Comparison of ENCODE assay signal across 1 cellular context in the genomic region with DNA sequence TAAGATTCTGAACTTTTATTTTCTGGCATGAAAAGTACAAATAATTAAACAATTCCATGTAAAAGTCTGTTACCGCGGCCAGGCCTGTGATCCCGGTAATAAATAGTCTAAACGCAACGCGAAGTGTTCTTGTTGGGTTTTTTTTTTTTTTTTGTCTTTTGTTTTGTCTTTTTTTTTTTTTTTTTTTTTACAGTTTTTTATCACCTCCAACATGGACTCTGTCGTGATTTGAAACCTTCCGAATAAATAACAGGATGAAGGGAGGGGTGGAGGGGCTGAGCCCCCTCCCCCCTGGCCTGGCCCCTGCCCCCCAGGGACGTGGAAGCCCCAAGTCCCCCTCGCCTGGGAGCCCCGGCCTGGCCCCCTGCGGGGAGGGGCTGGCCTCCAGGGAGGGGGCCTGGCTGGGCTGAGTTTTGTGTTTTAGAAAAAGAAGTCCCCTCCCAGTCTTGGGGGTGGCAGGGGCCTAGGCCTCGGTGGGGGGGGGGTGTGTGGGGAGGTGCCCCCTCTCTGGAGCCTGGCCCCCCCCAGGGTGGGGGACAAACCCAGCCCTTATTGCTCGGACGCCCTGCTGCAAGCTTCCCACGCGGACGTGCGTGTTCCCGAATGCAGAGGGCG.
TF ChIP-seq lines count a peak whose summit lies in the region.

No MANE protein-coding gene starts in this region.

TF ChIP-seq in HepG2, 621 proteins besides CTCF, POLR2A, EP300 and RAD21:
- TF ChIP-seq, protein P1, sequence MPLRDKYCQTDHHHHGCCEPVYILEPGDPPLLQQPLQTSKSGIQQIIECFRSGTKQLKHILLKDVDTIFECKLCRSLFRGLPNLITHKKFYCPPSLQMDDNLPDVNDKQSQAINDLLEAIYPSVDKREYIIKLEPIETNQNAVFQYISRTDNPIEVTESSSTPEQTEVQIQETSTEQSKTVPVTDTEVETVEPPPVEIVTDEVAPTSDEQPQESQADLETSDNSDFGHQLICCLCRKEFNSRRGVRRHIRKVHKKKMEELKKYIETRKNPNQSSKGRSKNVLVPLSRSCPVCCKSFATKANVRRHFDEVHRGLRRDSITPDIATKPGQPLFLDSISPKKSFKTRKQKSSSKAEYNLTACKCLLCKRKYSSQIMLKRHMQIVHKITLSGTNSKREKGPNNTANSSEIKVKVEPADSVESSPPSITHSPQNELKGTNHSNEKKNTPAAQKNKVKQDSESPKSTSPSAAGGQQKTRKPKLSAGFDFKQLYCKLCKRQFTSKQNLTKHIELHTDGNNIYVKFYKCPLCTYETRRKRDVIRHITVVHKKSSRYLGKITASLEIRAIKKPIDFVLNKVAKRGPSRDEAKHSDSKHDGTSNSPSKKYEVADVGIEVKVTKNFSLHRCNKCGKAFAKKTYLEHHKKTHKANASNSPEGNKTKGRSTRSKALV (CRISPR knock-in tag; IDR thresholded peaks at IDR 0.05), result no peak
- 0 out of 2 replicates have a peak, but pooled peaks have one; percentile 26 for TF ChIP-seq POLR2G (IDR thresholded peaks at IDR 0.05; ENCODE audit: low read depth, low read length)
